27 cellular contexts compared by ENCODE assay signal in the genomic region with DNA sequence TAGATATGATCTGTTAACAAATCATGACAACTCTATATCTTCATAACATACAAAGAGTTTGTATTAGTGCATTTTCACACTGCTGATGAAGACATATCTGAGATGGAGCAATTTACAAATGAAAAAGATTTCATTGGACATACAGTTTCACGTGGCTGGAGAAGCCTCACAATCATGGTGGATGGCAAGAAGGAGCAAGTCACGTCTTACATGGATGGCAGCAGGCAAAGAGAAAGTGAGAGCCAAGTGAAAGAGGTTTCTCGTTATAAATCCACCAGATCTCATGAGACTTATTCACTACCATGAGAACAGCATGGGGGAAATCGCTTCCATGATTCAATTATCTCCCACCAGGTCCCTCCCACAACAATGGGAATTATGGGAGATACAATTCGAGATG.
"Had no signal": no experiment of that assay in that cellular context is flagged by ENCODE, and none has a peak within 500 bp of the region (broad histone marks: within the 10 kb centered on the region; RNA-seq: fewer than 3 reads in every experiment).

No MANE protein-coding gene starts in this region.

- H3K4me1 Mint-ChIP-seq: memory B cell, nephron had no signal

- H3K9me3 ChIP-seq: prostate gland, thyroid gland had no signal

- H3K4me1 ChIP-seq: gastroesophageal sphincter, heart left ventricle, prostate gland, right atrium auricular region, stomach, thyroid gland, vagina had no signal

- H3K27me3 ChIP-seq: dorsolateral prefrontal cortex, gastroesophageal sphincter, heart left ventricle, hepatocyte, right atrium auricular region, stomach, thyroid gland, vagina had no signal

- H3K36me3 Mint-ChIP-seq: memory B cell; naive B cell; stimulated activated effector memory CD8-positive, alpha-beta T cell treated with anti-CD3 and anti-CD28 coated beads, Interleukin-12 subunit alpha, Interleukin-12 subunit beta, amount 100 ng/mL, for 72 hours had no signal

- H3K27me3 Mint-ChIP-seq: memory B cell, naive B cell had no signal

- DNase-seq: dorsolateral prefrontal cortex; effector CD4-positive, alpha-beta T cell; foreskin fibroblast; heart left ventricle; kidney; mucosa of descending colon; naive B cell; nucleus accumbens; stimulated activated CD4-positive, alpha-beta T cell treated with anti-CD3 and anti-CD28 coated beads, Interleukin-12 subunit alpha, Interleukin-12 subunit beta, amount 100 ng/mL, for 4 hours; stimulated activated CD4-positive, alpha-beta T cell treated with anti-CD3 and anti-CD28 coated beads, Interleukin-1b, Interleukin-23, amount 100 ng/mL, for 48 hours; stimulated activated CD4-positive, alpha-beta T cell treated with anti-CD3 and anti-CD28 coated beads, Interleukin-4, amount 100 ng/mL, for 24 hours; stimulated activated naive CD4-positive, alpha-beta T cell treated with Interleukin-2 at 50 U/mL for 16 hours; stomach; thyroid gland had no signal

- ATAC-seq: esophagus mucosa; gastroesophageal sphincter; heart left ventricle; left lobe of liver; mucosa of descending colon; sciatic nerve; stimulated activated effector memory CD8-positive, alpha-beta T cell treated with anti-CD3 and anti-CD28 coated beads, Interleukin-12 subunit alpha, Interleukin-12 subunit beta, amount 100 ng/mL, for 72 hours had no signal

- H3K4me3 Mint-ChIP-seq: memory B cell; naive B cell; nephron; stimulated activated effector memory CD8-positive, alpha-beta T cell treated with anti-CD3 and anti-CD28 coated beads, Interleukin-12 subunit alpha, Interleukin-12 subunit beta, amount 100 ng/mL, for 72 hours had no signal

- H3K4me3 ChIP-seq: dorsolateral prefrontal cortex, gastroesophageal sphincter, heart left ventricle, hepatocyte, lung, mucosa of descending colon, prostate gland, right atrium auricular region, smooth muscle cell, stomach, thyroid gland, vagina had no signal

- H3K27ac Mint-ChIP-seq: memory B cell; naive B cell; nephron; stimulated activated effector memory CD8-positive, alpha-beta T cell treated with anti-CD3 and anti-CD28 coated beads, Interleukin-12 subunit alpha, Interleukin-12 subunit beta, amount 100 ng/mL, for 72 hours had no signal

- H3K36me3 ChIP-seq: gastroesophageal sphincter, heart left ventricle, prostate gland, right atrium auricular region, stomach, thyroid gland, vagina had no signal

- H2AFZ ChIP-seq: hepatocyte had no signal

- H3K79me2 ChIP-seq: hepatocyte had no signal

- H3K4me2 ChIP-seq: hepatocyte, smooth muscle cell had no signal

- H3K27ac ChIP-seq: dorsolateral prefrontal cortex, gastroesophageal sphincter, heart left ventricle, hepatocyte, prostate gland, right atrium auricular region, stomach, thyroid gland, vagina had no signal
